1 cellular context compared by ENCODE assay signal in the genomic region with DNA sequence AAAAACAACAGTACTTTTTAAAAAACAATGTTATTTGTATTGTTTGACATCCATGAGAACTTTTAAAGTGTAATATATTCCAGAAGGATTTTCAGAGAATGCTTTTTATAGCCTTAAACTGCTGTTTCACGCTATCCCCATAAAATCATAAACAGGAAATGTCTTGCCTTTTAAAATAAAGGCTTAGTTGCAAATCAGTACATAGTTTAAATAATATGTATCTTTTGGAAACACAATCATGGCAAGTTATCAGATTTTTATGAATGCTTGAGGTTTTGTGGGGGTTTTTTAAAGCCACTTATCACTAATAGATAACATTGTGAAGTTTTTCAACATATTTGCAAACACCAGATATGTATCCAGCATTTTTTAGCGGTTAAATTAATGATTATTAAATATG.
TF ChIP-seq lines count a peak whose summit lies in the region.

No MANE protein-coding gene starts in this region.

TF ChIP-seq in HepG2, 621 proteins besides CTCF, POLR2A, EP300 and RAD21:
- TF ChIP-seq PRPF4 (IDR thresholded peaks at IDR 0.05; ENCODE audit: low read depth, low read length, poor library complexity, severe bottlenecking) (no peak), MTA3 (CRISPR knock-in tag; IDR thresholded peaks at IDR 0.05) (no peak), GPN1 (CRISPR knock-in tag; IDR thresholded peaks at IDR 0.05; ENCODE audit: borderline replicate concordance) (no peak), THYN1 (CRISPR knock-in tag; IDR thresholded peaks at IDR 0.05; ENCODE audit: borderline replicate concordance, low read depth) (no peak), ZNF124 (CRISPR knock-in tag; IDR thresholded peaks at IDR 0.05) (no peak), ZNF20 (CRISPR knock-in tag; IDR thresholded peaks at IDR 0.05) (no peak), ZBTB7B (CRISPR knock-in tag; IDR thresholded peaks at IDR 0.05) (no peak), SRSF1 (optimal IDR thresholded peaks at IDR 0.05; ENCODE audit: low read depth, low read length) (no peak), ELF4 (CRISPR knock-in tag; IDR thresholded peaks at IDR 0.05; ENCODE audit: borderline replicate concordance) (no peak), KDM1A (CRISPR knock-in tag; IDR thresholded peaks at IDR 0.05) (no peak), ERF (CRISPR knock-in tag; IDR thresholded peaks at IDR 0.05) (no peak), HNRNPUL1 (IDR thresholded peaks at IDR 0.05; ENCODE audit: low read depth, low read length) (no peak), ZKSCAN1 (IDR thresholded peaks at IDR 0.05; ENCODE audit: low read length) (no peak), FIP1L1 (IDR thresholded peaks at IDR 0.05; ENCODE audit: borderline replicate concordance, insufficient read depth, low read depth, low read length) (no peak)
- TF ChIP-seq, protein P1, sequence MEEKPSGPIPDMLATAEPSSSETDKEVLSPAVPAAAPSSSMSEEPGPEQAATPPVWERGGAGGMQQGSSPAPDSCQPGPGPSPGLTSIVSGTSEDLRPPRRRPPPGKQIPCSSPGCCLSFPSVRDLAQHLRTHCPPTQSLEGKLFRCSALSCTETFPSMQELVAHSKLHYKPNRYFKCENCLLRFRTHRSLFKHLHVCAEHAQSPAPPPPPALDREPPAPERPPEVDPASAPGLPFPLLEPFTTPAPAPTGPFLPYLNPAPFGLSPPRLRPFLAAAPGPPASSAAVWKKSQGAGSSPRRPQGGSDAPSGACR (CRISPR knock-in tag; IDR thresholded peaks at IDR 0.05), result no peak
- TF ChIP-seq, protein P2, sequence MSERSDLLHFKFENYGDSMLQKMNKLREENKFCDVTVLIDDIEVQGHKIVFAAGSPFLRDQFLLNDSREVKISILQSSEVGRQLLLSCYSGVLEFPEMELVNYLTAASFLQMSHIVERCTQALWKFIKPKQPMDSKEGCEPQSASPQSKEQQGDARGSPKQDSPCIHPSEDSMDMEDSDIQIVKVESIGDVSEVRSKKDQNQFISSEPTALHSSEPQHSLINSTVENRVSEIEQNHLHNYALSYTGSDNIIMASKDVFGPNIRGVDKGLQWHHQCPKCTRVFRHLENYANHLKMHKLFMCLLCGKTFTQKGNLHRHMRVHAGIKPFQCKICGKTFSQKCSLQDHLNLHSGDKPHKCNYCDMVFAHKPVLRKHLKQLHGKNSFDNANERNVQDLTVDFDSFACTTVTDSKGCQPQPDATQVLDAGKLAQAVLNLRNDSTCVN (CRISPR knock-in tag; IDR thresholded peaks at IDR 0.05; ENCODE audit: borderline replicate concordance), result no peak
- TF ChIP-seq, protein P3, sequence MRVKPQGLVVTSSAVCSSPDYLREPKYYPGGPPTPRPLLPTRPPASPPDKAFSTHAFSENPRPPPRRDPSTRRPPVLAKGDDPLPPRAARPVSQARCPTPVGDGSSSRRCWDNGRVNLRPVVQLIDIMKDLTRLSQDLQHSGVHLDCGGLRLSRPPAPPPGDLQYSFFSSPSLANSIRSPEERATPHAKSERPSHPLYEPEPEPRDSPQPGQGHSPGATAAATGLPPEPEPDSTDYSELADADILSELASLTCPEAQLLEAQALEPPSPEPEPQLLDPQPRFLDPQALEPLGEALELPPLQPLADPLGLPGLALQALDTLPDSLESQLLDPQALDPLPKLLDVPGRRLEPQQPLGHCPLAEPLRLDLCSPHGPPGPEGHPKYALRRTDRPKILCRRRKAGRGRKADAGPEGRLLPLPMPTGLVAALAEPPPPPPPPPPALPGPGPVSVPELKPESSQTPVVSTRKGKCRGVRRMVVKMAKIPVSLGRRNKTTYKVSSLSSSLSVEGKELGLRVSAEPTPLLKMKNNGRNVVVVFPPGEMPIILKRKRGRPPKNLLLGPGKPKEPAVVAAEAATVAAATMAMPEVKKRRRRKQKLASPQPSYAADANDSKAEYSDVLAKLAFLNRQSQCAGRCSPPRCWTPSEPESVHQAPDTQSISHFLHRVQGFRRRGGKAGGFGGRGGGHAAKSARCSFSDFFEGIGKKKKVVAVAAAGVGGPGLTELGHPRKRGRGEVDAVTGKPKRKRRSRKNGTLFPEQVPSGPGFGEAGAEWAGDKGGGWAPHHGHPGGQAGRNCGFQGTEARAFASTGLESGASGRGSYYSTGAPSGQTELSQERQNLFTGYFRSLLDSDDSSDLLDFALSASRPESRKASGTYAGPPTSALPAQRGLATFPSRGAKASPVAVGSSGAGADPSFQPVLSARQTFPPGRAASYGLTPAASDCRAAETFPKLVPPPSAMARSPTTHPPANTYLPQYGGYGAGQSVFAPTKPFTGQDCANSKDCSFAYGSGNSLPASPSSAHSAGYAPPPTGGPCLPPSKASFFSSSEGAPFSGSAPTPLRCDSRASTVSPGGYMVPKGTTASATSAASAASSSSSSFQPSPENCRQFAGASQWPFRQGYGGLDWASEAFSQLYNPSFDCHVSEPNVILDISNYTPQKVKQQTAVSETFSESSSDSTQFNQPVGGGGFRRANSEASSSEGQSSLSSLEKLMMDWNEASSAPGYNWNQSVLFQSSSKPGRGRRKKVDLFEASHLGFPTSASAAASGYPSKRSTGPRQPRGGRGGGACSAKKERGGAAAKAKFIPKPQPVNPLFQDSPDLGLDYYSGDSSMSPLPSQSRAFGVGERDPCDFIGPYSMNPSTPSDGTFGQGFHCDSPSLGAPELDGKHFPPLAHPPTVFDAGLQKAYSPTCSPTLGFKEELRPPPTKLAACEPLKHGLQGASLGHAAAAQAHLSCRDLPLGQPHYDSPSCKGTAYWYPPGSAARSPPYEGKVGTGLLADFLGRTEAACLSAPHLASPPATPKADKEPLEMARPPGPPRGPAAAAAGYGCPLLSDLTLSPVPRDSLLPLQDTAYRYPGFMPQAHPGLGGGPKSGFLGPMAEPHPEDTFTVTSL (CRISPR knock-in tag; IDR thresholded peaks at IDR 0.05; ENCODE audit: borderline replicate concordance), result no peak
- TF ChIP-seq, protein P4, sequence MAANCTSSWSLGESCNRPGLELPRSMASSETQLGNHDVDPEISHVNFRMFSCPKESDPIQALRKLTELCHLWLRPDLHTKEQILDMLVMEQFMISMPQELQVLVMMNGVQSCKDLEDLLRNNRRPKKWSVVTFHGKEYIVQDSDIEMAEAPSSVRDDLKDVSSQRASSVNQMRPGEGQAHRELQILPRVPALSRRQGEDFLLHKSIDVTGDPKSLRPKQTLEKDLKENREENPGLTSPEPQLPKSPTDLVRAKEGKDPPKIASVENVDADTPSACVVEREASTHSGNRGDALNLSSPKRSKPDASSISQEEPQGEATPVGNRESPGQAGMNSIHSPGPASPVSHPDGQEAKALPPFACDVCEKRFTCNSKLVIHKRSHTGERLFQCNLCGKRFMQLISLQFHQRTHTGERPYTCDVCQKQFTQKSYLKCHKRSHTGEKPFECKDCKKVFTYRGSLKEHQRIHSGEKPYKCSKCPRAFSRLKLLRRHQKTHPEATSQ (CRISPR knock-in tag; IDR thresholded peaks at IDR 0.05; ENCODE audit: borderline replicate concordance), result no peak
- TF ChIP-seq, protein P5, sequence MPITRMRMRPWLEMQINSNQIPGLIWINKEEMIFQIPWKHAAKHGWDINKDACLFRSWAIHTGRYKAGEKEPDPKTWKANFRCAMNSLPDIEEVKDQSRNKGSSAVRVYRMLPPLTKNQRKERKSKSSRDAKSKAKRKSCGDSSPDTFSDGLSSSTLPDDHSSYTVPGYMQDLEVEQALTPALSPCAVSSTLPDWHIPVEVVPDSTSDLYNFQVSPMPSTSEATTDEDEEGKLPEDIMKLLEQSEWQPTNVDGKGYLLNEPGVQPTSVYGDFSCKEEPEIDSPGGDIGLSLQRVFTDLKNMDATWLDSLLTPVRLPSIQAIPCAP (CRISPR knock-in tag; IDR thresholded peaks at IDR 0.05; ENCODE audit: low read depth), result no peak
- TF ChIP-seq, protein P6, sequence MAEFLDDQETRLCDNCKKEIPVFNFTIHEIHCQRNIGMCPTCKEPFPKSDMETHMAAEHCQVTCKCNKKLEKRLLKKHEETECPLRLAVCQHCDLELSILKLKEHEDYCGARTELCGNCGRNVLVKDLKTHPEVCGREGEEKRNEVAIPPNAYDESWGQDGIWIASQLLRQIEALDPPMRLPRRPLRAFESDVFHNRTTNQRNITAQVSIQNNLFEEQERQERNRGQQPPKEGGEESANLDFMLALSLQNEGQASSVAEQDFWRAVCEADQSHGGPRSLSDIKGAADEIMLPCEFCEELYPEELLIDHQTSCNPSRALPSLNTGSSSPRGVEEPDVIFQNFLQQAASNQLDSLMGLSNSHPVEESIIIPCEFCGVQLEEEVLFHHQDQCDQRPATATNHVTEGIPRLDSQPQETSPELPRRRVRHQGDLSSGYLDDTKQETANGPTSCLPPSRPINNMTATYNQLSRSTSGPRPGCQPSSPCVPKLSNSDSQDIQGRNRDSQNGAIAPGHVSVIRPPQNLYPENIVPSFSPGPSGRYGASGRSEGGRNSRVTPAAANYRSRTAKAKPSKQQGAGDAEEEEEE (CRISPR knock-in tag; IDR thresholded peaks at IDR 0.05; ENCODE audit: borderline replicate concordance), result no peak
TF ChIP-seq in HepG2: peak in this region for 0.
